Comparison of ENCODE assay signal across 13 cellular contexts in genomic region chr14:64746298-64747250, GRCh38. TPM values are rescaled to one million over a fixed set of nuclear protein-coding genes. Genes with fewer than 3 reads are reported as not detected.
DNase-seq lines count a peak whose midpoint lies in the region; ATAC-seq, FAIRE-seq and TF ChIP-seq lines count a peak whose summit lies in the region.
"Had no signal": no experiment of that assay in that cellular context is flagged by ENCODE, and none has a peak within 500 bp of the region (broad histone marks: within the 10 kb centered on the region; RNA-seq: fewer than 3 reads in every experiment).

No MANE protein-coding gene starts in this region.

- H3K36me3 ChIP-seq in CD8-positive, alpha-beta memory T cell (ENCODE audit: insufficient read depth, low read length), result no peaks in the 10 kb centered on the region
- peaks cover 8% of the 10 kb centered on the region for H3K36me3 ChIP-seq in astrocyte (ENCODE audit: insufficient read depth, low read length)
- H3K36me3 ChIP-seq in skeletal muscle tissue (ENCODE audit: control insufficient read depth in 3 of 3, insufficient read depth in 3 of 3, low read length in 3 of 3), result peaks cover 22 to 38% (median 34%) of the 10 kb centered on the region in 3 donors
- H3K36me3 ChIP-seq in stomach, result peaks cover 27 to 74% (median 65%) of the 10 kb centered on the region in 4 donors

- no peaks in the 10 kb centered on the region for H3K9me3 ChIP-seq in CD8-positive, alpha-beta memory T cell (ENCODE audit: low read length)
- H3K9me3 ChIP-seq in astrocyte (ENCODE audit: insufficient read depth, low read depth, low read length) (no peaks in the 10 kb centered on the region), skeletal muscle tissue (ENCODE audit: control insufficient read depth in 3 of 3, low read length in 3 of 3) (no peaks in the 10 kb centered on the region), stomach (no peaks in the 10 kb centered on the region)

- H3K36me3 Mint-ChIP-seq in CD8-positive, alpha-beta memory T cell, result peaks cover 4 to 9% (median 9%) of the 10 kb centered on the region in 3 donors
- H3K36me3 Mint-ChIP-seq in astrocyte (ENCODE audit: low read depth, unreplicated experiment), result peaks cover 45% of the 10 kb centered on the region
- peaks cover 12% of the 10 kb centered on the region for H3K36me3 Mint-ChIP-seq in activated CD4-positive, alpha-beta T cell treated with anti-CD3 and anti-CD28 coated beads, Interleukin-2, amount 10 ng/mL, durations not matched to agents 24 days and 14 days (ENCODE audit: low read depth)

- 52 to 63% (median 60%) methylated on average over 12 of the region's 12 CpGs for WGBS in stomach, 5 donors

- no peaks in the 10 kb centered on the region for H3K79me2 ChIP-seq in astrocyte (ENCODE audit: insufficient read depth, low read length)

- ATAC-seq in HG03571 (IDR thresholded peaks at IDR 0.05; ENCODE audit: unreplicated experiment), result no peak

- H3K27ac Mint-ChIP-seq in CD8-positive, alpha-beta memory T cell, result peak overlapping the region; percentile 19 to 96 (median 76)
- H3K27ac Mint-ChIP-seq in astrocyte (ENCODE audit: unreplicated experiment), result no peak overlapping the region
- H3K27ac Mint-ChIP-seq in activated CD4-positive, alpha-beta T cell treated with anti-CD3 and anti-CD28 coated beads, Interleukin-2, amount 10 ng/mL, durations not matched to agents 24 days and 14 days, result no peak overlapping the region
- H3K27ac Mint-ChIP-seq: dendritic cell treated with granulocyte-macrophage colony-stimulating factor and Interleukin-4, amounts not matched to agents 40 ng/mL and 50 ng/mL, for 4 days had no signal

- H3K4me3 ChIP-seq in CD8-positive, alpha-beta memory T cell (ENCODE audit: low read length), result no peak overlapping the region
- no peak overlapping the region for H3K4me3 ChIP-seq in astrocyte (ENCODE audit: insufficient read depth, low read depth, low read length)
- H3K4me3 ChIP-seq in skeletal muscle tissue (ENCODE audit: low read length in 3 of 3), result no peak overlapping the region
- no peak overlapping the region for H3K4me3 ChIP-seq in stomach

- intact Hi-C loops in activated CD4-positive, alpha-beta T cell treated with anti-CD3 and anti-CD28 coated beads, Interleukin-2, amount 10 ng/mL, durations not matched to agents 24 days and 14 days (cut with micrococcal nuclease), result no loop called here
- intact Hi-C loops in stomach (cut with DNase I; ENCODE audit: low total_unique reads), result no loop called here

- H3K4me1 ChIP-seq in CD8-positive, alpha-beta memory T cell (ENCODE audit: insufficient read depth, low read length), result peaks cover 13% of the 10 kb centered on the region
- H3K4me1 ChIP-seq in astrocyte (ENCODE audit: insufficient read depth, low read length) (peaks cover 12% of the 10 kb centered on the region), skeletal muscle tissue (ENCODE audit: control insufficient read depth in 3 of 3, insufficient read depth in 3 of 3, low read length in 3 of 3) (peaks cover 22 to 27% (median 24%) of the 10 kb centered on the region in 3 donors), stomach (peaks cover 5 to 20% (median 18%) of the 10 kb centered on the region in 4 donors)

- no peaks in the 10 kb centered on the region for H4K20me1 ChIP-seq in astrocyte (ENCODE audit: insufficient read depth, low read length)

- peaks cover 27 to 32% (median 27%) of the 10 kb centered on the region in 3 donors for H3K4me1 Mint-ChIP-seq in CD8-positive, alpha-beta memory T cell
- H3K4me1 Mint-ChIP-seq in astrocyte (ENCODE audit: low read depth, unreplicated experiment), result peaks cover 12% of the 10 kb centered on the region
- H3K4me1 Mint-ChIP-seq in activated CD4-positive, alpha-beta T cell treated with anti-CD3 and anti-CD28 coated beads, Interleukin-2, amount 10 ng/mL, durations not matched to agents 24 days and 14 days, result peaks cover 9% of the 10 kb centered on the region

- no peak overlapping the region for H2AFZ ChIP-seq in astrocyte (ENCODE audit: low read depth, low read length)

- peak overlapping the region in 2 of 7 donors; percentile 38 to 49 for H3K4me3 Mint-ChIP-seq in CD8-positive, alpha-beta memory T cell
- H3K4me3 Mint-ChIP-seq in astrocyte (ENCODE audit: unreplicated experiment), result no peak overlapping the region
- H3K4me3 Mint-ChIP-seq in activated CD4-positive, alpha-beta T cell treated with anti-CD3 and anti-CD28 coated beads, Interleukin-2, amount 10 ng/mL, durations not matched to agents 24 days and 14 days, result no peak overlapping the region
- H3K4me3 Mint-ChIP-seq: dendritic cell treated with granulocyte-macrophage colony-stimulating factor and Interleukin-4, amounts not matched to agents 40 ng/mL and 50 ng/mL, for 4 days had no signal

- CTCF ChIA-PET in CD8-positive, alpha-beta memory T cell (lab: Charles Lee), result interaction anchor here (1.2 to 1.3 kb wide), 2 partner anchors 18 to 26 kb away, joined by 4 read pairs; no protein-coding TSS in a partner anchor

- TF ChIP-seq POLR2A in stomach (IDR thresholded peaks at IDR 0.05), result no peak

- DNase-seq in CD8-positive, alpha-beta memory T cell, result no peak
- no peak for DNase-seq in astrocyte (ENCODE audit: low read depth)
- peak; percentile 43 for DNase-seq in kidney glomerular epithelial cell (lab: John Stamatoyannopoulos, UW)
- no peak for DNase-seq in H4 (ENCODE audit: low spot score)
- DNase-seq in activated CD4-positive, alpha-beta T cell treated with anti-CD3 and anti-CD28 coated beads, Interleukin-2, amount 10 ng/mL, durations not matched to agents 24 days and 14 days, result no peak
- DNase-seq in stomach, result no peak
- DNase-seq: activated gamma-delta T cell; CD4-positive, CD25-positive, alpha-beta regulatory T cell; glutamatergic neuron; NCI-H82 had no signal

- no peak for TF ChIP-seq EP300 in stomach (IDR thresholded peaks at IDR 0.05)

- FAIRE-seq in astrocyte (lab: Jason Lieb, UNC), result no peak

- no peak overlapping the region for H3K27ac ChIP-seq in CD8-positive, alpha-beta memory T cell (ENCODE audit: low read depth, low read length)
- H3K27ac ChIP-seq in astrocyte (ENCODE audit: low read depth, low read length) (no peak overlapping the region), skeletal muscle tissue (ENCODE audit: low read depth, low read length) (peak overlapping the region; percentile 25), stomach (peak overlapping the region in 2 of 5 donors; percentile 16 to 45)

- peaks cover 0 to 1% of the 10 kb centered on the region in 2 donors for H3K27me3 Mint-ChIP-seq in CD8-positive, alpha-beta memory T cell
- H3K27me3 Mint-ChIP-seq in astrocyte (ENCODE audit: low read depth, unreplicated experiment), result no peaks in the 10 kb centered on the region
- no peaks in the 10 kb centered on the region for H3K27me3 Mint-ChIP-seq in activated CD4-positive, alpha-beta T cell treated with anti-CD3 and anti-CD28 coated beads, Interleukin-2, amount 10 ng/mL, durations not matched to agents 24 days and 14 days
- H3K27me3 Mint-ChIP-seq: CD4-positive, CD25-positive, alpha-beta regulatory T cell; dendritic cell treated with granulocyte-macrophage colony-stimulating factor and Interleukin-4, amounts not matched to agents 40 ng/mL and 50 ng/mL, for 4 days had no signal

- H3K27me3 ChIP-seq in CD8-positive, alpha-beta memory T cell (ENCODE audit: insufficient read depth, low read length, poor library complexity, severe bottlenecking), result no peaks in the 10 kb centered on the region
- H3K27me3 ChIP-seq in astrocyte (ENCODE audit: insufficient read depth, low read length) (no peaks in the 10 kb centered on the region), skeletal muscle tissue (ENCODE audit: control insufficient read depth in 3 of 3, insufficient read depth in 3 of 3, low read length in 3 of 3) (no peaks in the 10 kb centered on the region), stomach (no peaks in the 10 kb centered on the region)

- peak overlapping the region; percentile 31 for H3K4me2 ChIP-seq in astrocyte (ENCODE audit: low read length)

- H3K9me3 Mint-ChIP-seq in CD8-positive, alpha-beta memory T cell, result peaks cover 0 to 4% (median 0%) of the 10 kb centered on the region in 5 donors
- no peaks in the 10 kb centered on the region for H3K9me3 Mint-ChIP-seq in astrocyte (ENCODE audit: unreplicated experiment)
- no peaks in the 10 kb centered on the region for H3K9me3 Mint-ChIP-seq in activated CD4-positive, alpha-beta T cell treated with anti-CD3 and anti-CD28 coated beads, Interleukin-2, amount 10 ng/mL, durations not matched to agents 24 days and 14 days
- H3K9me3 Mint-ChIP-seq: dendritic cell treated with granulocyte-macrophage colony-stimulating factor and Interleukin-4, amounts not matched to agents 40 ng/mL and 50 ng/mL, for 4 days had no signal

- TF ChIP-seq CTCF in astrocyte (IDR thresholded peaks at IDR 0.05; ENCODE audit: insufficient read depth, low read depth, low read length), result no peak
- no peak for TF ChIP-seq CTCF in stomach (IDR thresholded peaks at IDR 0.05)

- POLR2A ChIA-PET in CD8-positive, alpha-beta memory T cell (lab: Charles Lee), result no interaction called here

- no peak overlapping the region for H3K9ac ChIP-seq in astrocyte (ENCODE audit: low read length)
- H3K9ac ChIP-seq in skeletal muscle tissue (ENCODE audit: low read depth in 1 of 3, low read length in 3 of 3), result peak overlapping the region in 1 of 3 donors; percentile 28

RNA-seq across cellular contexts. Expression of gene PLEKHG3, which starts 42.4 kb away (rescaled TPM):
- 1 to 10 TPM; 4.9 to 5.0 TPM for total RNA-seq in CD8-positive, alpha-beta memory T cell
- 61.1 TPM for polyA plus RNA-seq in CD8-positive, alpha-beta memory T cell
- 84.1 and 98.6 TPM in 2 replicates for total RNA-seq in astrocyte
- 16.7 TPM for total RNA-seq in skeletal muscle tissue
- 4.6 and 8.9 TPM in 2 replicates for total RNA-seq in H4 (2014; rRNA removed; shearing (Covaris generic))
- 3.0 and 3.1 TPM in 2 replicates for total RNA-seq in activated CD4-positive, alpha-beta T cell treated with anti-CD3 and anti-CD28 coated beads, Interleukin-2, amount 10 ng/mL, durations not matched to agents 24 days and 14 days
- 100 to 1,000 TPM in 1 of 5 donors, 10 to 100 TPM in 4; 25.3 to 292 (median 27.2) TPM for total RNA-seq in stomach
- 10 to 100 TPM in 1 of 3 donors, 1 to 10 TPM in 2; 7.3 to 24.8 (median 9.2) TPM for polyA plus RNA-seq in stomach

Comparison
In these comparisons a context has a peak if more than half of its experiments do, and no peak if none do; other contexts are left out.
1. H3K27ac Mint-ChIP-seq: peak in CD8-positive, alpha-beta memory T cell (8 of 8); none in astrocyte (single experiment) and activated CD4-positive, alpha-beta T cell treated with anti-CD3 and anti-CD28 coated beads, Interleukin-2, amount 10 ng/mL, durations not matched to agents 24 days and 14 days (single experiment).